Comparison of ENCODE assay signal across 8 cellular contexts in the genomic region with DNA sequence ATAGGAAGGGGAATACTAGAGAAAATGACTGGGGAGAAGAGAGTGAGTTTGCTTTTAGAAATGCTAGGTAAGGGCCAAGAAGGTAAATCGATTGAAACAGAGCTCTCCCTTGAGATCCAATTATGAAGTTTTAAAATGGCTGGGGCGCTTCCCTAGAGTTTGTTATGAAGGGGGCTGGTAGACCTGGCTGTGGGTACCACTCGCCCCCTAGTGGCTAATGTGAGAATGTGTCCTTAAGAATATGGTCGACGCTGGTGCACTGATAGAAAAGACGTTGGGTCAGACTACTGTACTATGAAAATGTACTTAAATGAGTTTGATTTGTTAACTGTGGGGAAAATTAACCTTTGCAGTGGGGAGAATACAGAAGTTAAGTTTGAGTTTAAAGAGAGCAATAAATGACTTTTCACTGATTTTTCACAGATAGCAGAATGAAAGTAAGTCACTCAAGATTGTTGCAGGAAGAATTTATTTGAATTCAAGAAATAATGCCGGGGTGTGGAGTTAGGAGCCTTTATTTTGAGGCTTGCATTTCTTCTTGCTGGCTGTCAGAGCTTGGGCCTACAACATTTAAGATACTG. TPM values are rescaled to one million over a fixed set of nuclear protein-coding genes. Genes with fewer than 3 reads are reported as not detected.
DNase-seq lines count a peak whose midpoint lies in the region; TF ChIP-seq lines count a peak whose summit lies in the region.

No MANE protein-coding gene starts in this region.

- H4K5ac ChIP-seq in H9 (ENCODE audit: insufficient read length, low read depth, low read length): no peak overlapping the region

- H3K9ac ChIP-seq in H9 (ENCODE audit: extremely low read depth, insufficient read length, low read length): no peak overlapping the region

- H3K4me1 ChIP-seq in H9 (ENCODE audit: insufficient read depth, low read length) (no peaks in the 10 kb centered on the region; the same call in 1 of the 2 replicates), Peyer's patch (no peaks in the 10 kb centered on the region)

- no peak overlapping the region for H3K14ac ChIP-seq in H9 (ENCODE audit: insufficient read depth, low read length)

- no CpG with 5 or more reads among the region's 7 CpGs for WGBS in H9 (ENCODE audit: extremely low coverage, insufficient read length, low lambda C conversion rate)

- no peaks in the 10 kb centered on the region for H3K36me3 ChIP-seq in Peyer's patch

- no peak overlapping the region for H3K18ac ChIP-seq in H9 (ENCODE audit: insufficient read length, low read depth, low read length)

- no peak overlapping the region for H2BK12ac ChIP-seq in H9 (ENCODE audit: insufficient read length, low read depth, low read length)

- no peak overlapping the region for H2BK20ac ChIP-seq in H9 (ENCODE audit: low read depth, low read length, poor library complexity, severe bottlenecking)

- H3K4me1 Mint-ChIP-seq in H9: peaks cover 15 to 18% of the 10 kb centered on the region in 2 experiments

- H3K9me3 Mint-ChIP-seq in H9: no peaks in the 10 kb centered on the region; a peak in 1 of 5 replicates

- POLR2A ChIA-PET in GM10248 (lab: Yijun Ruan, JAX): no interaction called here

- no peak overlapping the region for H2BK120ac ChIP-seq in H9 (ENCODE audit: low read depth, low read length, poor library complexity, severe bottlenecking)

- H3K27ac ChIP-seq in H9 (ENCODE audit: insufficient read length, low read depth, low read length): no peak overlapping the region
- no peak overlapping the region for H3K27ac ChIP-seq in Peyer's patch

- H4K8ac ChIP-seq in H9 (replicated peaks; ENCODE audit: insufficient read length, low read depth, low read length): no peak overlapping the region

- H4K91ac ChIP-seq in H9 (ENCODE audit: insufficient read length, low read depth, low read length): no peak overlapping the region

- H3K9me3 ChIP-seq in H9 (ENCODE audit: control insufficient read depth, low read depth, low read length): no peaks in the 10 kb centered on the region
- H3K9me3 ChIP-seq in Peyer's patch: no peaks in the 10 kb centered on the region

- H2AFZ ChIP-seq in H9 (ENCODE audit: low read length): no peak overlapping the region

- H3K4me2 ChIP-seq in H9 (ENCODE audit: insufficient read depth, insufficient read length, low read length): no peak overlapping the region

- H3T11ph ChIP-seq in H9 (ENCODE audit: low read length): no peak overlapping the region

- TF ChIP-seq CTCF in GM10248 (IDR thresholded peaks at IDR 0.05; ENCODE audit: control extremely low read depth, extremely low read depth, low read depth, missing control alignments) (peak; percentile 80), H9 (conservative IDR thresholded peaks at IDR 0.05) (peak; percentile 94), LNCAP (IDR thresholded peaks at IDR 0.05) (peak; percentile 90), Peyer's patch (IDR thresholded peaks at IDR 0.05) (peak; percentile 45 to 82 (median 65))

- H3K27ac Mint-ChIP-seq in H9: no peak overlapping the region

- H3K4ac ChIP-seq in H9 (ENCODE audit: low read depth, low read length): no peak overlapping the region

- no peaks in the 10 kb centered on the region for H3K79me1 ChIP-seq in H9 (ENCODE audit: insufficient read depth, low read depth, low read length, poor library complexity, severe bottlenecking)

- no peaks in the 10 kb centered on the region for H3K36me3 Mint-ChIP-seq in H9 (ENCODE audit: insufficient read depth in 1 of 3, low read depth in 3 of 3)

- H4K20me1 ChIP-seq in H9 (ENCODE audit: control insufficient read depth, insufficient read depth, insufficient read length): no peaks in the 10 kb centered on the region

- H3K79me2 ChIP-seq in H9 (ENCODE audit: insufficient read depth, low read length): no peaks in the 10 kb centered on the region

- no peak for TF ChIP-seq POLR2A in Peyer's patch (IDR thresholded peaks at IDR 0.05)

- no peak overlapping the region for H3K4me3 ChIP-seq in Peyer's patch

- no peak overlapping the region for H3K23ac ChIP-seq in H9 (ENCODE audit: insufficient read length, low read depth, low read length)

- H2BK15ac ChIP-seq in H9 (ENCODE audit: low read depth, low read length): no peak overlapping the region

- no peak overlapping the region for H2BK5ac ChIP-seq in H9 (ENCODE audit: insufficient read length, low read length)

- H2AK5ac ChIP-seq in H9 (ENCODE audit: insufficient read length, low read length): no peak overlapping the region

- DNase-seq in GM10248 (ENCODE audit: extremely low spot score) (peak; percentile 57), H9 (peak; percentile 45), Peyer's patch (peak in 2 of 3 donors; percentile 29 to 57), glomerular visceral epithelial cell (ENCODE audit: extremely low spot score) (peak; percentile 73), pulmonary artery endothelial cell (ENCODE audit: low read depth, low spot score) (peak; percentile 24), cortex of kidney (lab: John Stamatoyannopoulos, UW) (no peak)
- peak; percentile 28 for DNase-seq in activated naive CD4-positive, alpha-beta T cell treated with Interleukin-2 at 50 U/mL for 16 hours

- H3K23me2 ChIP-seq in H9 (ENCODE audit: insufficient read length, low read depth, low read length, poor library complexity, severe bottlenecking): no peaks in the 10 kb centered on the region

- H3K27me3 Mint-ChIP-seq in H9 (ENCODE audit: low read depth): no peaks in the 10 kb centered on the region

- H3K4me3 Mint-ChIP-seq in H9: no peak overlapping the region

- CTCF ChIA-PET in GM10248 (lab: Yijun Ruan, JAX): interaction anchor here (0.7 to 2.9 kb wide), 32 partner anchors 9 to 374 kb away, joined by 3 to 27 read pairs (median 4); a partner anchor contains a TSS

- no peaks in the 10 kb centered on the region for H3K27me3 ChIP-seq in H9 (ENCODE audit: insufficient read depth, low read length)
- no peaks in the 10 kb centered on the region for H3K27me3 ChIP-seq in Peyer's patch

- no peak overlapping the region for H3K56ac ChIP-seq in H9 (ENCODE audit: insufficient read length, low read depth, low read length)

RNA-seq across cellular contexts. Expression of a gene that starts 9.2 kb away (rescaled TPM):
- total RNA-seq in H9 (2021) (not detected in 2 replicates), Peyer's patch (not detected), pulmonary artery endothelial cell (not detected in 2 replicates)

RNA-seq across cellular contexts. Expression of a gene that starts 42.5 kb away (rescaled TPM):
- total RNA-seq in H9 (2021) (11.1 and 11.2 TPM in 2 replicates), Peyer's patch (10 to 100 TPM; 13.2 to 31.0 (median 25.9) TPM), pulmonary artery endothelial cell (5.7 TPM in 2 replicates)

RNA-seq across cellular contexts. Expression of a gene that starts 45.0 kb away (rescaled TPM):
- total RNA-seq in H9 (2021) (6.4 and 7.5 TPM in 2 replicates), Peyer's patch (1 to 10 TPM in 1 of 4 donors, not detected in 3; 1.1 TPM), pulmonary artery endothelial cell (0.07 TPM in 1 of 2 replicates, not detected in the other)
